ENCODE assay signal across 6 cellular contexts in the genomic region with DNA sequence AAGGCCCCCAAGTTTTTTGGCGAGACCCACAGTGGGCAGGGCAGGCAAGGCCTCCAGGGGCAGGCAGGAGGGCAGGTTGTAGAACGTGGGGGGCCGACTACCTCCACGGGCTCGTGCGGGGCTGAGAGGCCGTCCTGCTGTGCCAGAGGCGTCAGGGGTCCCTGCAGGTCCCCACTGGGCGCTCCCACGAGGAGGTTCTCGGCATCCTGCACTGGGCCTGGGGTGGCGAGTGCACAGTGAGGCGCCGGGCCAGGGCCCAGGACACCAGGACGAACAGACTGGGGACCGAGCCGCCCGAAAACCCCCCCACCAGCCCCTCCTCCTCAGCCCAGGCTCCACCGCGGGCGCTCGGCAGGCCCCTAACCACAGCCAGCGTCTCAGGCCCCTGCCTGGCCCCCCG. TPM values are rescaled to one million over a fixed set of nuclear protein-coding genes. Genes with fewer than 3 reads are reported as not detected.
DNase-seq lines count a peak whose midpoint lies in the region; ATAC-seq, FAIRE-seq and TF ChIP-seq lines count a peak whose summit lies in the region.
"Not testable (repeated sequence)": the region's sequence is repeated elsewhere in the genome, so short reads cannot be mapped to it uniquely, and the experiment has no call there.
"Had no signal": no experiment of that assay in that cellular context is flagged by ENCODE, and none has a peak within 500 bp of the region (broad histone marks: within the 10 kb centered on the region; RNA-seq: fewer than 3 reads in every experiment).

No MANE protein-coding gene starts in this region.

- H3K4me3 ChIP-seq in esophagus muscularis mucosa; kidney (ENCODE audit: low read length in 2 of 2); gastrocnemius medialis: not testable (repeated sequence)

- not testable (repeated sequence) for H3K27me3 ChIP-seq in esophagus muscularis mucosa, gastrocnemius medialis

- peaks cover 18 to 56% (median 48%) of the 10 kb centered on the region in 4 donors for H3K4me1 ChIP-seq in esophagus muscularis mucosa
- H3K4me1 ChIP-seq in kidney (ENCODE audit: control insufficient read depth in 1 of 2, insufficient read depth in 1 of 2, low read depth in 1 of 2, low read length in 2 of 2), result not testable (repeated sequence)
- H3K4me1 ChIP-seq in gastrocnemius medialis, result peaks cover 30 to 45% of the 10 kb centered on the region in 2 donors

- not testable (repeated sequence) for H3K9ac ChIP-seq in kidney (ENCODE audit: low read length in 2 of 2)

- peaks cover 14 to 57% (median 42%) of the 10 kb centered on the region in 4 donors for H3K36me3 ChIP-seq in esophagus muscularis mucosa
- H3K36me3 ChIP-seq in kidney (ENCODE audit: control insufficient read depth in 1 of 2, insufficient read depth in 2 of 2, low read length in 2 of 2), result not testable (repeated sequence)
- H3K36me3 ChIP-seq in gastrocnemius medialis, result peaks cover 0 to 24% of the 10 kb centered on the region in 2 donors

- peak overlapping the region; percentile 46 to 66 (median 58) for H3K27ac ChIP-seq in esophagus muscularis mucosa (replicated peaks in 1 of 4)
- not testable (repeated sequence) for H3K27ac ChIP-seq in kidney (ENCODE audit: low read depth in 2 of 2, low read length in 2 of 2)
- peak overlapping the region in 3 of 4 donors; percentile 45 to 72 (median 50) for H3K27ac ChIP-seq in gastrocnemius medialis

- not testable (repeated sequence) for H3K9me3 ChIP-seq in esophagus muscularis mucosa; kidney (ENCODE audit: control insufficient read depth in 1 of 2, low read length in 2 of 2); gastrocnemius medialis

- DNase-seq in esophagus muscularis mucosa (ENCODE audit: extremely low spot score); gastrocnemius medialis: not testable (repeated sequence)
- peak; percentile 40 for DNase-seq in Right ventricle myocardium inferior (ENCODE audit: missing footprints)
- DNase-seq in kidney, result peak; percentile 71

- in situ Hi-C loops in gastrocnemius medialis (cut with MboI; ENCODE audit: low sequenced_read_pairs in 4 of 4), result not testable (repeated sequence)

- intact Hi-C loops in esophagus muscularis mucosa (cut with DNase I); Right ventricle myocardium inferior (cut with DNase I); kidney (cut with DNase I); gastrocnemius medialis (cut with DNase I; ENCODE audit: low total_unique reads): not testable (repeated sequence)

- TF ChIP-seq POLR2A in esophagus muscularis mucosa (IDR thresholded peaks at IDR 0.05; ENCODE audit: low read depth); gastrocnemius medialis (IDR thresholded peaks at IDR 0.05): not testable (repeated sequence)

- 66% methylated on average over 6 of the region's 24 CpGs for WGBS in esophagus muscularis mucosa

- not testable (repeated sequence) for FAIRE-seq in kidney (lab: Jason Lieb, UNC)

- not testable (repeated sequence) for TF ChIP-seq EP300 in esophagus muscularis mucosa (IDR thresholded peaks at IDR 0.05)

- ATAC-seq in Right ventricle myocardium inferior, gastrocnemius medialis: not testable (repeated sequence)

- not testable (repeated sequence) for TF ChIP-seq CTCF in esophagus muscularis mucosa (IDR thresholded peaks at IDR 0.05); kidney (IDR thresholded peaks at IDR 0.05; ENCODE audit: borderline replicate concordance, extremely low read depth, insufficient read depth); gastrocnemius medialis (IDR thresholded peaks at IDR 0.05 in 4 of 5, conservative IDR thresholded peaks at IDR 0.05 in 1 of 5)

RNA-seq across cellular contexts. Expression of a gene that starts 19.3 kb away (rescaled TPM):
- 100 to 1,000 TPM; 297 to 459 (median 366) TPM for total RNA-seq in esophagus muscularis mucosa
- 85.8 TPM for total RNA-seq in Right ventricle myocardium inferior
- total RNA-seq in kidney, result 88.3 TPM
- 16.2 TPM for polyA plus RNA-seq in kidney (ENCODE audit: insufficient read depth, low read depth, low replicate concordance)
- total RNA-seq in gastrocnemius medialis, result 100 to 1,000 TPM; 168 to 376 (median 339) TPM

RNA-seq across cellular contexts. Expression of a gene that starts 32.0 kb away (rescaled TPM):
- total RNA-seq in esophagus muscularis mucosa (not detected), Right ventricle myocardium inferior (0.87 TPM), kidney (1.5 TPM), gastrocnemius medialis (1 to 10 TPM in 2 of 4 donors, not detected in 2; 1.3 to 4.2 TPM)
- 3.0 TPM for polyA plus RNA-seq in kidney (ENCODE audit: insufficient read depth, low read depth, low replicate concordance)
- total RNA-seq: CD4-positive, CD25-positive, alpha-beta regulatory T cell had no signal
- polyA plus RNA-seq: CD14-positive monocyte had no signal

RNA-seq across cellular contexts. Expression of a gene that starts 39.2 kb away (rescaled TPM):
- total RNA-seq in esophagus muscularis mucosa (10 to 100 TPM; 42.6 to 64.5 (median 54.3) TPM), Right ventricle myocardium inferior (27.3 TPM), kidney (66.8 TPM), gastrocnemius medialis (10 to 100 TPM; 39.5 to 71.4 (median 55.9) TPM)
- 26.1 TPM for polyA plus RNA-seq in kidney (ENCODE audit: insufficient read depth, low read depth, low replicate concordance)
